ENCODE assay signal across 9 cellular contexts in the genomic region with DNA sequence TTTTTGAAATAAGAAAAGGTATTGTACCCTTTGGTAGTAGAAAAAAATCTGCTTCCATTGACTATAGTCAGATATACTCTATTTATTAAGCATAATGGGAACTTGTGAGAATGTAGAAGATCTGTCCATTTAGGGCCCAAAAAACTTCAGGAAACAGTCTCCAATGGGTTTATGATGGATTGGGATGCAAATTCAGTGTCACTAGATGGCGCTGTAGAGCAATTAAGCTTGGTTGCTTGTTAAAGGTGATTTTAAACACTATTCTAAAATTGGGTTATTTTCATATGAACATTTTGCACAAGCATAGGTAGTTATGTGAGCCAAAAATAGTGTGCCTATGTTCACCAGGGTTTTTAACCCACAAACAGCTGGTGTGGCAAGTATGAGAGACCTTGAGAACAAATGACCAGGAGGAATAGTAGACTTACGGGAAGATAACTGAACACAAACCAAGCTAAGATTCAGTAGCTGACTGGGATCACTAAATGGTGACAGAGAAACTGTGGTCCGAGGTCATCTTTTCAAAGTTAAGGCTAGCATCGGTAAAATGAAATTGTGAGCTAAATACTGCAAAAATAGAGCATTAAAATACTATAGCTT.
DNase-seq lines count a peak whose midpoint lies in the region; ATAC-seq and TF ChIP-seq lines count a peak whose summit lies in the region.
"Had no signal": no experiment of that assay in that cellular context is flagged by ENCODE, and none has a peak within 500 bp of the region (broad histone marks: within the 10 kb centered on the region; RNA-seq: fewer than 3 reads in every experiment).

No MANE protein-coding gene starts in this region.

- ATAC-seq in Panc1 (no peak), GM21529 (IDR thresholded peaks at IDR 0.05; ENCODE audit: unreplicated experiment) (no peak)
- ATAC-seq: activated naive CD4-positive, alpha-beta T cell treated with anti-CD3 and anti-CD28 coated beads, Interleukin-2, amount 50 U/mL, for 72 hours had no signal

- H3K9me3 Mint-ChIP-seq in osteocyte (ENCODE audit: unreplicated experiment): peaks cover 4% of the 10 kb centered on the region
- H3K9me3 Mint-ChIP-seq: activated naive CD4-positive, alpha-beta T cell treated with anti-CD3 and anti-CD28 coated beads, Interleukin-2, amount 50 U/mL, for 72 hours had no signal

- H3K27me3 ChIP-seq in HAP-1 (ENCODE audit: low read depth) (peaks cover 7% of the 10 kb centered on the region), Panc1 (ENCODE audit: control insufficient read depth, insufficient read depth, low read length) (no peaks in the 10 kb centered on the region), sigmoid colon (no peaks in the 10 kb centered on the region)

- WGBS in sigmoid colon, 2 donors: 45 to 62% methylated on average over 4 of the region's 4 CpGs

- no peak overlapping the region for H3K27ac ChIP-seq in Panc1 (ENCODE audit: low read length)
- no peak overlapping the region for H3K27ac ChIP-seq in sigmoid colon

- H3K27me3 Mint-ChIP-seq in osteocyte (ENCODE audit: unreplicated experiment): no peaks in the 10 kb centered on the region

- POLR2A ChIA-PET in Panc1 (lab: Charles Lee): no interaction called here

- peak; percentile 58; the same call in 1 of the 2 replicates for TF ChIP-seq CTCF in Panc1 (IDR thresholded peaks at IDR 0.05)
- TF ChIP-seq CTCF in epithelial cell of esophagus (IDR thresholded peaks at IDR 0.05; ENCODE audit: insufficient read depth, low read depth, low read length, missing control alignments): peak; percentile 84
- TF ChIP-seq CTCF in osteocyte (IDR thresholded peaks at IDR 0.05): peak; percentile 62
- TF ChIP-seq CTCF in sigmoid colon (IDR thresholded peaks at IDR 0.05): peak in 1 of 4 experiments; percentile 42

- H3K27ac Mint-ChIP-seq in osteocyte (ENCODE audit: unreplicated experiment): no peak overlapping the region
- H3K27ac Mint-ChIP-seq: activated naive CD4-positive, alpha-beta T cell treated with anti-CD3 and anti-CD28 coated beads, Interleukin-2, amount 50 U/mL, for 72 hours had no signal

- H3K4me1 Mint-ChIP-seq in osteocyte (ENCODE audit: unreplicated experiment): peaks cover 17% of the 10 kb centered on the region

- H3K36me3 Mint-ChIP-seq in osteocyte (ENCODE audit: unreplicated experiment): no peaks in the 10 kb centered on the region
- H3K36me3 Mint-ChIP-seq: activated naive CD4-positive, alpha-beta T cell treated with anti-CD3 and anti-CD28 coated beads, Interleukin-2, amount 50 U/mL, for 72 hours had no signal

- H3K4me1 ChIP-seq in HAP-1 (no peaks in the 10 kb centered on the region), Panc1 (ENCODE audit: control insufficient read depth, insufficient read depth, low read length) (no peaks in the 10 kb centered on the region), sigmoid colon (no peaks in the 10 kb centered on the region)

- no peak for TF ChIP-seq EP300 in sigmoid colon (IDR thresholded peaks at IDR 0.05)

- peak; percentile 29 to 37 for DNase-seq in NCI-H2081 (lab: John Stamatoyannopoulos, UW)
- DNase-seq in NCI-H2081 treated with DMSO at 0.1 percent for 48 hours (lab: John Stamatoyannopoulos, UW): no peak
- DNase-seq in HAP-1 (ENCODE audit: low spot score in 2 of 2): peak; percentile 27 to 64
- DNase-seq in Panc1 (ENCODE audit: low read depth, low spot score): peak; percentile 28
- DNase-seq in epithelial cell of esophagus (ENCODE audit: low read depth): peak; percentile 78
- DNase-seq in osteocyte (ENCODE audit: extremely low spot score, unreplicated experiment): no peak
- DNase-seq in sigmoid colon: no peak

- CTCF ChIA-PET in Panc1 (lab: Charles Lee): no interaction called here

- H3K36me3 ChIP-seq in HAP-1 (replicated peaks) (no peaks in the 10 kb centered on the region), Panc1 (ENCODE audit: control insufficient read depth, insufficient read depth, low read length) (no peaks in the 10 kb centered on the region), sigmoid colon (no peaks in the 10 kb centered on the region)

- H3K4me3 ChIP-seq in HAP-1 (no peak overlapping the region), Panc1 (ENCODE audit: low read depth in 2 of 2, low read length in 2 of 2) (no peak overlapping the region), epithelial cell of esophagus (ENCODE audit: low read length) (no peak overlapping the region), sigmoid colon (no peak overlapping the region)

- no peaks in the 10 kb centered on the region for H3K9me3 ChIP-seq in HAP-1
- no peaks in the 10 kb centered on the region for H3K9me3 ChIP-seq in Panc1 (ENCODE audit: control insufficient read depth, insufficient read depth, low read depth, low read length)
- H3K9me3 ChIP-seq in sigmoid colon: no peaks in the 10 kb centered on the region

- intact Hi-C loops in Panc1 (cut with micrococcal nuclease; ENCODE audit: unreplicated experiment) (no loop called here), sigmoid colon (cut with DNase I) (no loop called here)

- H3K4me3 Mint-ChIP-seq in osteocyte (ENCODE audit: unreplicated experiment): no peak overlapping the region

- in situ Hi-C loops in HAP-1 (cut with MboI; ENCODE audit: low sequenced_read_pairs): no loop called here
- in situ Hi-C loops in Panc1 (cut with HindIII; ENCODE audit: low pct_unique_long_range_greater_than_20kb, low sequenced_read_pairs): no loop called here

- no TSS peak for BruUV-seq in Panc1 (replicated peaks; lab: Mats Ljungman, UMichigan)

- no peak for TF ChIP-seq POLR2A in sigmoid colon (IDR thresholded peaks at IDR 0.05)

Comparison
In these comparisons a context has a peak if more than half of its experiments do, and no peak if none do; other contexts are left out.
1. DNase-seq: peak in NCI-H2081 (2 of 2), HAP-1 (2 of 2), Panc1 (single experiment) and epithelial cell of esophagus (single experiment); none in NCI-H2081 treated with DMSO at 0.1 percent for 48 hours (single experiment), osteocyte (single experiment) and sigmoid colon (single experiment).